ENCODE assay signal across 8 cellular contexts in the genomic region with DNA sequence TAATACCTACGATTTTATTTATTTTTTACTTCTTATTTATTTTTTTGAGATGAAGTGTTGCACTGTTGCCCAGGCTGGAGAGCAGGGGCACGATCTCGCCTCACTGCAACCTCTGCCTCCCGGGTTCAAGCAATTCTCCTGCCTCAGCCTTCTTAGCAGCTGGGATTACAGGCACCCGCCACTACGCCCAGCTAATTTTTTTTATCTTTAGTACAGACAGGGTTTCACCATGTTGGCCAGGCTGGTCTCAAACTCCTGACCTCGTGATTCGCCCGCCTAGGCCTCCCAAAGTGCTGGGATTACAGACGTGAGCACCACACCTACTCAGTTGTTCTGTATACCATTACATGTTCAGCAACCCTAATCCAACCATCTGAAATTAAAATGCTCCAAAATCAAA. TPM values are rescaled to one million over a fixed set of nuclear protein-coding genes. Genes with fewer than 3 reads are reported as not detected.
DNase-seq lines count a peak whose midpoint lies in the region; ATAC-seq and TF ChIP-seq lines count a peak whose summit lies in the region.
"Not testable (repeated sequence)": the region's sequence is repeated elsewhere in the genome, so short reads cannot be mapped to it uniquely, and the experiment has no call there.

No MANE protein-coding gene starts in this region.

- intact Hi-C loops in mammary epithelial cell (cut with micrococcal nuclease) = loop anchor here (2.0 kb wide), 1 partner anchor 193 kb away; a partner anchor contains a TSS
- intact Hi-C loops in left ventricle myocardium inferior (cut with micrococcal nuclease) = not testable (repeated sequence)

- H4K20me1 ChIP-seq in DOHH2 (ENCODE audit: control insufficient read depth, insufficient read depth, low read depth, low read length); KMS-11 (ENCODE audit: insufficient read depth); SK-N-SH (ENCODE audit: insufficient read depth); mammary epithelial cell (ENCODE audit: insufficient read depth, low read length): not testable (repeated sequence)

- TF ChIP-seq EP300 in SK-N-SH (IDR thresholded peaks at IDR 0.05; ENCODE audit: borderline replicate concordance in 1 of 2, low read depth in 1 of 2, low read length in 1 of 2) = not testable (repeated sequence)

- peak overlapping the region; percentile 88 for H3K4me2 ChIP-seq in DOHH2 (ENCODE audit: low read length)
- H3K4me2 ChIP-seq in KMS-11 = peak overlapping the region; percentile 26
- peak overlapping the region; percentile 70 for H3K4me2 ChIP-seq in SK-N-SH
- peak overlapping the region; percentile 78 for H3K4me2 ChIP-seq in mammary epithelial cell (ENCODE audit: insufficient read depth, low read depth, low read length)

- H3K4me3 ChIP-seq in DOHH2 (ENCODE audit: low read length) (peak overlapping the region; percentile 92), SK-N-SH (ENCODE audit: low read depth in 2 of 2, low read length in 1 of 2) (peak overlapping the region; percentile 62 to 93; a peak in 1 of 4 replicates), mammary epithelial cell (replicated peaks in 1 of 3; ENCODE audit: insufficient read depth in 1 of 3, low read depth in 2 of 3, low read length in 3 of 3) (peak overlapping the region in 2 of 3 experiments; percentile 74 to 77), left ventricle myocardium inferior (peak overlapping the region; percentile 91)
- not testable (repeated sequence) for H3K4me3 ChIP-seq in KMS-11 (IDR thresholded peaks at IDR 0.05; ENCODE audit: insufficient read depth, low read depth, low read length)

- H3F3A ChIP-seq in DOHH2 (ENCODE audit: control insufficient read depth, insufficient read depth) = peaks cover 21% of the 10 kb centered on the region
- H3F3A ChIP-seq in SK-N-SH (replicated peaks; ENCODE audit: insufficient read depth) = not testable (repeated sequence)

- 94% methylated on average over 10 of the region's 10 CpGs for WGBS in SK-N-SH (ENCODE audit: low lambda C conversion rate)
- 84% methylated on average over 5 of the region's 10 CpGs for WGBS in mammary epithelial cell (ENCODE audit: low coverage, missing lambda C conversion rate)

- not testable (repeated sequence) for H3K9me3 Mint-ChIP-seq in activated T-cell treated with anti-CD3 and anti-CD28 coated beads, Interleukin-2, amount 50 U/mL, for 4 hours; neural crest cell; type B pancreatic cell

- CTCF ChIA-PET in SK-N-SH (lab: Yijun Ruan, JAX) = interaction anchor here (3.2 kb wide), 1 partner anchor 101 kb away, joined by 13 read pairs; a partner anchor contains a TSS
- CTCF ChIA-PET in mammary epithelial cell (lab: Charles Lee; ENCODE audit: low non-redundant PET) = not testable (repeated sequence)

- peaks cover 28% of the 10 kb centered on the region for H3K4me1 Mint-ChIP-seq in activated T-cell treated with anti-CD3 and anti-CD28 coated beads, Interleukin-2, amount 50 U/mL, for 4 hours (ENCODE audit: low read depth)
- H3K4me1 Mint-ChIP-seq in neural crest cell (peaks cover 32% of the 10 kb centered on the region), type B pancreatic cell (ENCODE audit: unreplicated experiment) (peaks cover 21% of the 10 kb centered on the region)

- H3K4me1 ChIP-seq in DOHH2 (ENCODE audit: control insufficient read depth, low read length) (peaks cover 30% of the 10 kb centered on the region), KMS-11 (ENCODE audit: low read depth, poor library complexity, severe bottlenecking) (peaks cover 18% of the 10 kb centered on the region), left ventricle myocardium inferior (peaks cover 42% of the 10 kb centered on the region)
- not testable (repeated sequence) for H3K4me1 ChIP-seq in SK-N-SH (ENCODE audit: control insufficient read depth in 1 of 2, insufficient read depth in 2 of 2, low read depth in 1 of 2, low read length in 1 of 2); mammary epithelial cell (ENCODE audit: insufficient read depth, low read length)

- peak overlapping the region; percentile 99 for H3K4me3 Mint-ChIP-seq in activated T-cell treated with anti-CD3 and anti-CD28 coated beads, Interleukin-2, amount 50 U/mL, for 4 hours
- H3K4me3 Mint-ChIP-seq in neural crest cell (peak overlapping the region; percentile 95), type B pancreatic cell (peak overlapping the region; percentile 99)

- not testable (repeated sequence) for BruUV-seq in mammary epithelial cell (replicated peaks; lab: Mats Ljungman, UMichigan)

- not testable (repeated sequence) for H3K9ac ChIP-seq in KMS-11; SK-N-SH; mammary epithelial cell (ENCODE audit: insufficient read depth, low read length)

- TF ChIP-seq RAD21 in SK-N-SH (IDR thresholded peaks at IDR 0.05; ENCODE audit: low read length) = not testable (repeated sequence)

- H3K9me3 ChIP-seq in DOHH2 (ENCODE audit: control insufficient read depth, insufficient read depth, low read length); SK-N-SH; mammary epithelial cell (replicated peaks; ENCODE audit: insufficient read depth, low read length); left ventricle myocardium inferior (replicated peaks): not testable (repeated sequence)

- H3K79me2 ChIP-seq in DOHH2 (ENCODE audit: control insufficient read depth, low read length) (peaks cover 48% of the 10 kb centered on the region), KMS-11 (ENCODE audit: insufficient read depth, low read depth) (peaks cover 20% of the 10 kb centered on the region; the same call in 1 of the 2 replicates), SK-N-SH (ENCODE audit: insufficient read depth) (peaks cover 45% of the 10 kb centered on the region), mammary epithelial cell (ENCODE audit: insufficient read depth, low read length) (peaks cover 41% of the 10 kb centered on the region)

- TF ChIP-seq CTCF in DOHH2 (IDR thresholded peaks at IDR 0.05; ENCODE audit: low read depth, low read length, poor library complexity, severe bottlenecking); KMS-11 (conservative IDR thresholded peaks at IDR 0.05; ENCODE audit: low read depth, low read length); SK-N-SH (IDR thresholded peaks at IDR 0.05); mammary epithelial cell (conservative IDR thresholded peaks at IDR 0.05 in 1 of 2, IDR thresholded peaks at IDR 0.05 in 1 of 2; ENCODE audit: extremely low read depth in 1 of 2, insufficient read depth in 1 of 2, low read depth in 1 of 2, low read length in 2 of 2); left ventricle myocardium inferior (IDR thresholded peaks at IDR 0.05; ENCODE audit: borderline replicate concordance); neural crest cell (conservative IDR thresholded peaks at IDR 0.05); type B pancreatic cell (conservative IDR thresholded peaks at IDR 0.05): not testable (repeated sequence)

- peaks cover 15% of the 10 kb centered on the region for H3K36me3 ChIP-seq in DOHH2 (ENCODE audit: control insufficient read depth, low read length)
- not testable (repeated sequence) for H3K36me3 ChIP-seq in KMS-11 (ENCODE audit: insufficient read depth); SK-N-SH (replicated peaks in 1 of 2; ENCODE audit: control insufficient read depth in 1 of 2, insufficient read depth in 2 of 2, low read length in 1 of 2); mammary epithelial cell (ENCODE audit: insufficient read depth, low read length); left ventricle myocardium inferior

- H3K36me3 Mint-ChIP-seq in activated T-cell treated with anti-CD3 and anti-CD28 coated beads, Interleukin-2, amount 50 U/mL, for 4 hours (ENCODE audit: insufficient read depth); neural crest cell (ENCODE audit: low read depth); type B pancreatic cell: not testable (repeated sequence)

- not testable (repeated sequence) for ATAC-seq in activated T-cell treated with anti-CD3 and anti-CD28 coated beads, Interleukin-2, amount 50 U/mL, for 4 hours

- H3K27ac ChIP-seq in DOHH2 (ENCODE audit: low read depth, low read length); KMS-11; SK-N-SH (ENCODE audit: low read depth in 2 of 2, low read length in 1 of 2); mammary epithelial cell (ENCODE audit: insufficient read depth, low read depth, low read length); left ventricle myocardium inferior (replicated peaks): not testable (repeated sequence)

- POLR2A ChIA-PET in SK-N-SH (lab: Yijun Ruan, JAX) = interaction anchor here (2.0 kb wide), 1 partner anchor 125 kb away, joined by 11 read pairs; a partner anchor contains a TSS

- not testable (repeated sequence) for H3K9me2 ChIP-seq in DOHH2 (replicated peaks; ENCODE audit: control insufficient read depth, low read length); SK-N-SH

- not testable (repeated sequence) for DNase-seq in SK-N-SH; activated T-cell treated with anti-CD3 and anti-CD28 coated beads, Interleukin-2, amount 50 U/mL, for 4 hours; mammary epithelial cell; left ventricle myocardium inferior; neural crest cell (ENCODE audit: low read depth, low spot score); type B pancreatic cell (ENCODE audit: extremely low spot score, unreplicated experiment)

- in situ Hi-C loops in mammary epithelial cell (cut with MboI; ENCODE audit: low sequenced_read_pairs in 2 of 2) = not testable (repeated sequence)

- dilution Hi-C loops in mammary epithelial cell (cut with HindIII; ENCODE audit: low sequenced_read_pairs) = not testable (repeated sequence)

- peak overlapping the region; percentile 86; the same call in 1 of the 2 replicates for H2AFZ ChIP-seq in KMS-11 (ENCODE audit: low read depth)
- peak overlapping the region; percentile 98; the same call in 1 of the 2 replicates for H2AFZ ChIP-seq in SK-N-SH (ENCODE audit: low read depth)
- H2AFZ ChIP-seq in mammary epithelial cell (ENCODE audit: low read depth, low read length) = not testable (repeated sequence)

- H3K27me3 ChIP-seq in DOHH2 (ENCODE audit: control insufficient read depth, low read length); KMS-11 (ENCODE audit: insufficient read depth, low read depth); SK-N-SH (ENCODE audit: insufficient read depth); mammary epithelial cell (ENCODE audit: insufficient read depth, low read length); left ventricle myocardium inferior (ENCODE audit: low read depth): not testable (repeated sequence)

- not testable (repeated sequence) for H3K27me3 Mint-ChIP-seq in activated T-cell treated with anti-CD3 and anti-CD28 coated beads, Interleukin-2, amount 50 U/mL, for 4 hours (ENCODE audit: low read depth); neural crest cell (ENCODE audit: low read depth); type B pancreatic cell

- not testable (repeated sequence) for H3K27ac Mint-ChIP-seq in neural crest cell (ENCODE audit: unreplicated experiment)
- H3K27ac Mint-ChIP-seq in type B pancreatic cell = peak overlapping the region; percentile 23

RNA-seq across cellular contexts. Expression of a gene that starts 1.4 kb away (rescaled TPM):
- polyA plus RNA-seq in SK-N-SH (2012; rRNA removed) (13.7 and 20.5 TPM in 2 replicates), mammary epithelial cell (13.0 TPM)
- 21.8 and 23.9 TPM in 2 replicates for polyA plus RNA-seq in SK-N-SH (2012; cell fraction: cytosol; rRNA removed)
- 8.7 and 18.3 TPM in 2 replicates for polyA plus RNA-seq in SK-N-SH (2012; cell fraction: nucleus; rRNA removed)
- total RNA-seq in activated T-cell treated with anti-CD3 and anti-CD28 coated beads, Interleukin-2, amount 50 U/mL, for 4 hours = 10 to 100 TPM; 23.5 to 30.7 (median 23.5) TPM
- total RNA-seq in mammary epithelial cell (10 to 100 TPM; 25.5 to 40.2 TPM), left ventricle myocardium inferior (13.4 TPM), neural crest cell (26.9 and 27.4 TPM in 2 replicates), type B pancreatic cell (ENCODE audit: low replicate concordance) (32.1 and 34.2 TPM in 2 replicates)
- polyA minus RNA-seq in mammary epithelial cell = 37.3 TPM

Comparison
In these comparisons a context has a peak if more than half of its experiments do, and no peak if none do; other contexts are left out.
1. H3K4me2 ChIP-seq: peak in every context shown above with its lines; median percentile 88 in DOHH2; 78 in mammary epithelial cell; 70 in SK-N-SH; 26 in KMS-11.